In genomic region chr5:178555771-178556211, GRCh38 we compare ENCODE assay signal across 33 cellular contexts. TPM values are rescaled to one million over a fixed set of nuclear protein-coding genes. Genes with fewer than 3 reads are reported as not detected.
DNase-seq lines count a peak whose midpoint lies in the region; ATAC-seq, FAIRE-seq and TF ChIP-seq lines count a peak whose summit lies in the region.
"Had no signal": no experiment of that assay in that cellular context is flagged by ENCODE, and none has a peak within 500 bp of the region (broad histone marks: within the 10 kb centered on the region; RNA-seq: fewer than 3 reads in every experiment).

No MANE protein-coding gene starts in this region.

- DNase-seq in K562 (ENCODE audit: extremely low read depth in 1 of 4, low spot score in 3 of 4) (no peak), left ventricle myocardium superior (no peak), neural crest cell (ENCODE audit: low read depth, low spot score) (no peak), foreskin keratinocyte (no peak), NOMO-1 treated with dmso at 0.1 percent for 144 hours (lab: John Stamatoyannopoulos, UW; ENCODE audit: unreplicated experiment) (no peak)
- DNase-seq: ACHN; activated CD4-positive, alpha-beta memory T cell treated with anti-CD3 and anti-CD28 coated beads for 36 hours; activated CD8-positive, alpha-beta memory T cell treated with anti-CD3 and anti-CD28 coated beads, Interleukin-2, amount 50 U/mL, for 4 hours; amygdala; BE2C; colonic mucosa; DMS53; effector memory CD4-positive, alpha-beta T cell; foreskin fibroblast; NCI-H1694; NCI-H2171 treated with DMSO at 0.1 percent for 48 hours; NCI-H526 treated with DMSO at 0.1 percent for 48 hours; SJCRH30; stimulated activated naive CD4-positive, alpha-beta T cell; T-helper 1 cell had no signal

- H3K4me1 ChIP-seq in HUES48 (ENCODE audit: control insufficient read depth, insufficient read depth, low read length) = peaks cover 15% of the 10 kb centered on the region
- peaks cover 15 to 23% of the 10 kb centered on the region in 2 experiments; a peak in 4 of 5 replicates for H3K4me1 ChIP-seq in K562 (replicated peaks in 1 of 2; ENCODE audit: control insufficient read depth in 2 of 2, insufficient read depth in 2 of 2, low read length in 2 of 2)
- H3K4me1 ChIP-seq in foreskin keratinocyte = no peaks in the 10 kb centered on the region
- H3K4me1 ChIP-seq: BE2C, colonic mucosa, prostate gland, SJCRH30, suprapubic skin had no signal

- TF ChIP-seq CTCF in K562 (IDR thresholded peaks at IDR 0.05 in 2 of 3, conservative IDR thresholded peaks at IDR 0.05 in 1 of 3; ENCODE audit: insufficient read depth in 2 of 3, low read depth in 1 of 3, low read length in 3 of 3) = no peak
- no peak for TF ChIP-seq CTCF in neural crest cell (conservative IDR thresholded peaks at IDR 0.05)
- TF ChIP-seq CTCF in foreskin keratinocyte (conservative IDR thresholded peaks at IDR 0.05) = no peak

- no peak overlapping the region for H3K9ac ChIP-seq in HUES48 (ENCODE audit: low read depth, low read length)
- 0 out of 4 replicates have a peak overlapping the region, but pooled peaks of 1 of the 2 experiments have one; percentile 10 for H3K9ac ChIP-seq in K562 (ENCODE audit: insufficient read depth in 1 of 2, low read depth in 2 of 2, low read length in 2 of 2)

- H3K9me3 ChIP-seq in HUES48 (ENCODE audit: control insufficient read depth, insufficient read depth, low read length) (no peaks in the 10 kb centered on the region), K562 (replicated peaks; ENCODE audit: control insufficient read depth, insufficient read depth, low read depth, low read length) (no peaks in the 10 kb centered on the region)
- H3K9me3 ChIP-seq: BE2C, colonic mucosa, prostate gland, SJCRH30, suprapubic skin had no signal

- WGBS in K562 (ENCODE audit: insufficient coverage, low coverage, missing lambda C conversion rate) = 71% methylated on average over 14 of the region's 14 CpGs

- TF ChIP-seq RAD21 in K562 (CRISPR knock-in tag; conservative IDR thresholded peaks at IDR 0.05 in 1 of 2, IDR thresholded peaks at IDR 0.05 in 1 of 2) = no peak

- H3K4me3 ChIP-seq in HUES48 (ENCODE audit: low read depth, low read length) (no peak overlapping the region), K562 (no peak overlapping the region)
- H3K4me3 ChIP-seq: colonic mucosa, hepatocyte, prostate gland, SJCRH30, suprapubic skin had no signal

- H3K36me3 ChIP-seq in HUES48 (ENCODE audit: control insufficient read depth, insufficient read depth, low read length) (no peaks in the 10 kb centered on the region), K562 (ENCODE audit: control insufficient read depth, insufficient read depth, low read length) (no peaks in the 10 kb centered on the region)
- H3K36me3 ChIP-seq: BE2C, colonic mucosa, prostate gland, SJCRH30, suprapubic skin had no signal

- intact Hi-C loops in K562 (cut with micrococcal nuclease) (loop anchor here (5.0 kb wide), 1 partner anchor 178 kb away; no protein-coding TSS in a partner anchor), left ventricle myocardium superior (cut with micrococcal nuclease) (no loop called here)

- no peaks in the 10 kb centered on the region for H3K9me3 Mint-ChIP-seq in neural crest cell
- H3K9me3 Mint-ChIP-seq: activated CD4-positive, alpha-beta memory T cell treated with anti-CD3 and anti-CD28 coated beads for 36 hours; activated naive CD4-positive, alpha-beta T cell treated with anti-CD3 and anti-CD28 coated beads, Interleukin-2, amount 50 U/mL, for 24 hours had no signal

- no peak for FAIRE-seq in K562 (lab: Jason Lieb, UNC)
- FAIRE-seq: bronchial epithelial cell, G401.6, RCC 7860, TTC549 had no signal

- H3K27me3 ChIP-seq in HUES48 (ENCODE audit: control insufficient read depth, insufficient read depth, low read length) (no peaks in the 10 kb centered on the region; the same call in 1 of the 2 replicates), K562 (ENCODE audit: control insufficient read depth in 2 of 2, insufficient read depth in 2 of 2, low read length in 2 of 2) (peaks cover 6 to 42% of the 10 kb centered on the region in 2 experiments), foreskin keratinocyte (no peaks in the 10 kb centered on the region)
- H3K27me3 ChIP-seq: colonic mucosa, hepatocyte, SJCRH30 had no signal

- H3K27ac ChIP-seq in HUES48 (ENCODE audit: low read depth, low read length) (peak overlapping the region; percentile 76), K562 (ENCODE audit: extremely low read depth, low read depth, low read length) (no peak overlapping the region), foreskin keratinocyte (no peak overlapping the region)
- H3K27ac ChIP-seq: colonic mucosa, hepatocyte, prostate gland, SJCRH30, suprapubic skin had no signal

- CTCF ChIA-PET in K562 (lab: Yijun Ruan, JAX; ENCODE audit: low intra/inter-chr PET ratio) = no interaction called here

- peak overlapping the region; percentile 37 for H3K27ac Mint-ChIP-seq in neural crest cell (ENCODE audit: unreplicated experiment)
- H3K27ac Mint-ChIP-seq: activated CD4-positive, alpha-beta memory T cell treated with anti-CD3 and anti-CD28 coated beads for 36 hours; activated naive CD4-positive, alpha-beta T cell treated with anti-CD3 and anti-CD28 coated beads, Interleukin-2, amount 50 U/mL, for 24 hours had no signal

- H3K27me3 Mint-ChIP-seq in neural crest cell (ENCODE audit: low read depth) = peaks cover 6% of the 10 kb centered on the region

- H4K20me1 ChIP-seq in K562 (replicated peaks; ENCODE audit: control insufficient read depth, insufficient read depth, low read length) = no peaks in the 10 kb centered on the region

- peaks cover 11% of the 10 kb centered on the region for H3K36me3 Mint-ChIP-seq in neural crest cell (ENCODE audit: low read depth)
- H3K36me3 Mint-ChIP-seq: activated CD4-positive, alpha-beta memory T cell treated with anti-CD3 and anti-CD28 coated beads for 36 hours; activated naive CD4-positive, alpha-beta T cell treated with anti-CD3 and anti-CD28 coated beads, Interleukin-2, amount 50 U/mL, for 24 hours had no signal

- H3K9me1 ChIP-seq in K562 (ENCODE audit: control insufficient read depth, insufficient read depth, low read length) = no peaks in the 10 kb centered on the region

- no peaks in the 10 kb centered on the region for H3K79me2 ChIP-seq in K562 (ENCODE audit: control insufficient read depth, insufficient read depth, low read length)
- H3K79me2 ChIP-seq: hepatocyte had no signal

- in situ Hi-C loops in K562 (cut with MboI) = no loop called here

- H2AFZ ChIP-seq in K562 (ENCODE audit: low read depth, low read length) = peak overlapping the region; percentile 85
- H2AFZ ChIP-seq: hepatocyte had no signal

- BruUV-seq in K562 (replicated peaks; lab: Mats Ljungman, UMichigan) = no TSS peak

- H3K4me2 ChIP-seq in K562 (ENCODE audit: insufficient read depth, low read length) = no peak overlapping the region
- H3K4me2 ChIP-seq: hepatocyte had no signal

- no peak for ATAC-seq in K562
- ATAC-seq in left ventricle myocardium superior = peak; percentile 71
- no peak for ATAC-seq in GM21576 (IDR thresholded peaks at IDR 0.05; ENCODE audit: unreplicated experiment)
- no peak for ATAC-seq in foreskin keratinocyte
- no peak for ATAC-seq in HG02870 (IDR thresholded peaks at IDR 0.05; ENCODE audit: unreplicated experiment)
- ATAC-seq: activated CD4-positive, CD25-positive, alpha-beta regulatory T cell treated with anti-CD3 and anti-CD28 coated beads, Interleukin-2, amount 50 U/mL, for 24 hours; esophagus mucosa had no signal

- no peak for TF ChIP-seq POLR2A in K562 (conservative IDR thresholded peaks at IDR 0.05)

- H3K4me1 Mint-ChIP-seq in neural crest cell = peaks cover 33% of the 10 kb centered on the region
- H3K4me1 Mint-ChIP-seq: activated naive CD4-positive, alpha-beta T cell treated with anti-CD3 and anti-CD28 coated beads, Interleukin-2, amount 50 U/mL, for 24 hours had no signal

- no peak overlapping the region for H3K4me3 Mint-ChIP-seq in neural crest cell
- H3K4me3 Mint-ChIP-seq: activated CD4-positive, alpha-beta memory T cell treated with anti-CD3 and anti-CD28 coated beads for 36 hours; activated naive CD4-positive, alpha-beta T cell treated with anti-CD3 and anti-CD28 coated beads, Interleukin-2, amount 50 U/mL, for 24 hours had no signal

- no peak for TF ChIP-seq EP300 in K562 (IDR thresholded peaks at IDR 0.05; ENCODE audit: low read length)

- POLR2A ChIA-PET in K562 (lab: Yijun Ruan, JAX) = interaction anchor here (0.6 to 1.4 kb wide), 2 partner anchors 235 to 344 kb away, joined by 3 read pairs; no protein-coding TSS in a partner anchor

TF ChIP-seq in K562, 482 proteins besides CTCF, POLR2A, EP300 and RAD21 (continues in another document):
- TF ChIP-seq NR1H2 (CRISPR knock-in tag; IDR thresholded peaks at IDR 0.05) = no peak
- no peak for TF ChIP-seq SMAD3 (CRISPR knock-in tag; conservative IDR thresholded peaks at IDR 0.05)

RNA-seq across cellular contexts. Expression of gene COL23A1, which starts 34.4 kb away (rescaled TPM):
- not detected in 2 replicates for total RNA-seq in K562 (2011; cell fraction: chromatin; rRNA removed; ENCODE audit: low replicate concordance)
- not detected in 2 replicates for total RNA-seq in K562 (2011; cell fraction: nucleolus; rRNA removed)
- not detected in 2 replicates for total RNA-seq in K562 (2011; cell fraction: nucleoplasm; rRNA removed)
- total RNA-seq in K562 (2014; rRNA removed) = not detected in 2 replicates
- not detected in 2 replicates for total RNA-seq in K562 (2014; rRNA removed; fragmentation: Illumina TruSeq; extraction: Trizol)
- total RNA-seq in K562 (2015; rRNA removed; fragmentation: Illumina TruSeq; extraction: Trizol) = not detected in 2 replicates
- 0.09 TPM in 1 of 2 replicates, not detected in the other for total RNA-seq in K562 (2021)
- not detected in 2 replicates for polyA plus RNA-seq in K562 (2011; rRNA removed)
- not detected in 2 replicates for polyA plus RNA-seq in K562 (2011; cell fraction: cytosol; rRNA removed)
- 0.04 and 0.08 TPM in 2 replicates for polyA plus RNA-seq in K562 (2011; cell fraction: nucleus; rRNA removed)
- 0.08 and 0.18 TPM in 2 replicates for polyA plus RNA-seq in K562 (2012)
- not detected in 2 replicates for polyA plus RNA-seq in K562 (2014; fragmentation: Illumina TruSeq; extraction: Trizol)
- not detected for polyA plus RNA-seq in K562 (2014; fragmentation: Nextera tagmentation; extraction: Ambion mirVana)
- polyA plus RNA-seq in K562 (2014; rRNA removed) = 0.09 TPM in 1 of 2 replicates, not detected in the other
- not detected in 2 replicates for polyA minus RNA-seq in K562 (2011; rRNA and poly(A)+ RNA removed)
- polyA minus RNA-seq in K562 (2011; cell fraction: cytosol; rRNA and poly(A)+ RNA removed) = not detected in 2 replicates
- 0.13 TPM in 1 of 2 replicates, not detected in the other for polyA minus RNA-seq in K562 (2011; cell fraction: nucleus; rRNA and poly(A)+ RNA removed)
- 20.4 TPM for total RNA-seq in left ventricle myocardium superior
- 33.7 and 34.0 TPM in 2 replicates for total RNA-seq in neural crest cell
- total RNA-seq in foreskin keratinocyte = 0.04 TPM in 1 of 2 replicates, not detected in the other
- polyA plus RNA-seq in foreskin keratinocyte = 0.03 and 0.07 TPM in 2 replicates
- total RNA-seq: SJCRH30 had no signal

Comparison
In these comparisons a context has a peak if more than half of its experiments do, and no peak if none do; other contexts are left out.
1. RNA of gene COL23A1, which starts 34.4 kb away (total RNA-seq): 33.7 to 34.0 TPM in neural crest cell and 20.4 TPM in left ventricle myocardium superior (single experiment); 0.09 TPM in K562 and 0.04 TPM in foreskin keratinocyte; every median in the first group is over 10 times any median in the second.